14 cellular contexts compared by ENCODE assay signal in the genomic region with DNA sequence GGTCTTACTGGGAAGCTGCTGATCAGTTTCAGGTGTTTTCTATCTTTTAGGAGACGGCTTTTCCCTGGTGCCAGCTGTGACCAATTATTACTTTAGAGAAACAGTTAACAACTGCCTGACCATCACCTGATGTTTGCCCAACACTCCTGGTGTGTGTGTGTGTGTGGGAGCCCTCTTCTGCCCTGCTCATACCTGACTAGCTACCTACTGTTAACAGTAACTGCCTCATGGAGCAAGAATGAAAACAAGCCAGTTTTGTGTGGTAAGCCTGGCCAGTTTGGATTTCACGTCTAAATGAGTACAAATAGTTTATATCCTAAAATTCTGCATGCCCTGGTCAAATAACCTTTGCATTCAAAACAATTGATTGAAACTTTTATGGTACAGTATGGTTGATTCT.
"Had no signal": no experiment of that assay in that cellular context is flagged by ENCODE, and none has a peak within 500 bp of the region (broad histone marks: within the 10 kb centered on the region; RNA-seq: fewer than 3 reads in every experiment).

No MANE protein-coding gene starts in this region.

- H3K27ac ChIP-seq: adrenal gland, coronary artery, parathyroid adenoma, right atrium auricular region, skin epidermis had no signal

- H3K9me3 ChIP-seq: adrenal gland, right atrium auricular region had no signal

- H3K9ac ChIP-seq: parathyroid adenoma had no signal

- FAIRE-seq: TTC549 had no signal

- H3K4me1 ChIP-seq: parathyroid adenoma had no signal

- DNase-seq: activated CD4-positive, alpha-beta T cell treated with anti-CD3 and anti-CD28 coated beads, Interleukin-2, amount 50 U/mL, for 1 hour; activated CD4-positive, CD25-positive, alpha-beta regulatory T cell; activated naive CD4-positive, alpha-beta T cell treated with anti-CD3 and anti-CD28 coated beads, Interleukin-2, amount 50 U/mL, for 16 hours; activated T-cell treated with anti-CD3 and anti-CD28 coated beads for 4 hours; adrenal gland; caudate nucleus; effector CD4-positive, alpha-beta T cell; immature natural killer cell; midbrain had no signal

- H3K27me3 ChIP-seq: adrenal gland, right atrium auricular region had no signal

- H3K4me3 ChIP-seq: adrenal gland, coronary artery, skin epidermis had no signal

- H3K36me3 ChIP-seq: adrenal gland, right atrium auricular region had no signal
